Comparison of ENCODE assay signal across 8 cellular contexts in the genomic region with DNA sequence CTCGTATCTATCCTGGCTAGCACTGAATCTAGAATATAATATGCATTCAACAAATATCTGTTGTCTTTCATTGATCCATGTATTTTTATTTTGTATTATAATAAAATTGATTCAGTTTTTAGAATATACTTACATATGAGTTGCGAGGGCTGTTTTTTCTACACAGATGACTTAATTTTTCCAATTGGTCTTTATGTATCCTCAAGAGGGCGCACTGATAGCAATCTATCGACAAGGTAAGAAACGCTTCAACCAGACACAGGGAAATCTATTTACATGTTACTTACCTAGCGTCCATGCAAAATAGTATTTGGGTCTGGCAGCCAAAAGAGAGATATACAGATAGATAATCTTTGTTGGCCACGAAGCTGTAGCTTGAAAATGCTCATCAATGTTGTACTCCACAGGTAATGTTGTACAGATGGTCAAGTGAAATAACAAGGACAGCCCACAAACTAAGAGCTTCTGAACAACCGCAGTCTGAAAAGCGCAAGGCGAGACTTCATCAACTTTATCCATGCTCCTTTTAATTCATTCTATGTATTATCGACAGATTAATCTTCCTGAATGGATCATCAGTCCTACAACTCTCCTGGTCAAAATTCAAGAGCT. TPM values are rescaled to one million over a fixed set of nuclear protein-coding genes. Genes with fewer than 3 reads are reported as not detected.
A peak's percentile ranks its signal among the peaks of the same experiment; 100 is the strongest.
DNase-seq lines count a peak whose midpoint lies in the region; TF ChIP-seq lines count a peak whose summit lies in the region.

No MANE protein-coding gene starts in this region.

- H3K36me3 ChIP-seq in testis (ENCODE audit: low read depth, missing control alignments), result no peaks in the 10 kb centered on the region
- no peaks in the 10 kb centered on the region for H3K36me3 ChIP-seq in CD8-positive, alpha-beta memory T cell (ENCODE audit: insufficient read depth, low read length)

- H3K4me1 ChIP-seq in testis, result no peaks in the 10 kb centered on the region
- H3K4me1 ChIP-seq in CD8-positive, alpha-beta memory T cell (ENCODE audit: insufficient read depth, low read length), result no peaks in the 10 kb centered on the region

- H3K9me3 ChIP-seq in testis, result no peaks in the 10 kb centered on the region
- no peaks in the 10 kb centered on the region for H3K9me3 ChIP-seq in CD8-positive, alpha-beta memory T cell (ENCODE audit: low read length)

- POLR2A ChIA-PET in CD8-positive, alpha-beta memory T cell (lab: Charles Lee), result interaction anchor here (0.5 kb wide), 1 partner anchor 34 kb away, joined by 3 read pairs; no protein-coding TSS in a partner anchor

- no peak for TF ChIP-seq POLR2A in testis (IDR thresholded peaks at IDR 0.05)

- H3K4me3 Mint-ChIP-seq in nephron, result no peak overlapping the region
- no peak overlapping the region for H3K4me3 Mint-ChIP-seq in CD8-positive, alpha-beta memory T cell

- peaks cover 24% of the 10 kb centered on the region for H3K36me3 Mint-ChIP-seq in nephron (ENCODE audit: low read depth)
- H3K36me3 Mint-ChIP-seq in CD8-positive, alpha-beta memory T cell, result peaks cover 0 to 2% (median 0%) of the 10 kb centered on the region in 3 donors

- intact Hi-C loops in testis (cut with DNase I; ENCODE audit: low total_unique reads), result no loop called here

- TF ChIP-seq CTCF in HL-60 (IDR thresholded peaks at IDR 0.05; ENCODE audit: insufficient read depth, low read length) (peak; percentile 22), nephron (IDR thresholded peaks at IDR 0.05; ENCODE audit: unreplicated experiment in 3 of 3) (peak; percentile 54 to 72 (median 69)), testis (IDR thresholded peaks at IDR 0.05) (no peak)

- no peak overlapping the region for H3K27ac Mint-ChIP-seq in nephron
- no peak overlapping the region for H3K27ac Mint-ChIP-seq in CD8-positive, alpha-beta memory T cell

- no peaks in the 10 kb centered on the region for H3K4me1 Mint-ChIP-seq in nephron
- no peaks in the 10 kb centered on the region for H3K4me1 Mint-ChIP-seq in CD8-positive, alpha-beta memory T cell

- no peaks in the 10 kb centered on the region for H3K9me3 Mint-ChIP-seq in nephron
- H3K9me3 Mint-ChIP-seq in CD8-positive, alpha-beta memory T cell, result no peaks in the 10 kb centered on the region

- peaks cover 6% of the 10 kb centered on the region for H3K27me3 ChIP-seq in HL-60 (ENCODE audit: insufficient read depth, poor library complexity, severe bottlenecking)
- H3K27me3 ChIP-seq in testis, result no peaks in the 10 kb centered on the region
- no peaks in the 10 kb centered on the region for H3K27me3 ChIP-seq in CD8-positive, alpha-beta memory T cell (ENCODE audit: insufficient read depth, low read length, poor library complexity, severe bottlenecking)

- CTCF ChIA-PET in CD8-positive, alpha-beta memory T cell (lab: Charles Lee), result interaction anchor here (1.2 kb wide), 1 partner anchor 9 kb away, joined by 4 read pairs; no protein-coding TSS in a partner anchor

- DNase-seq in DMS 273 (lab: John Stamatoyannopoulos, UW; ENCODE audit: unreplicated experiment) (peak; percentile 73), HL-60 (ENCODE audit: low read depth in 1 of 2, low spot score in 1 of 2) (peak; percentile 16 to 24), NCI-H82 (lab: John Stamatoyannopoulos, UW) (peak; percentile 75), dermis microvascular lymphatic vessel endothelial cell (ENCODE audit: low read depth in 2 of 2) (peak; percentile 65 to 75), testis (no peak)
- no peak for DNase-seq in CD8-positive, alpha-beta memory T cell
- no peak for DNase-seq in activated CD4-positive, alpha-beta T cell treated with anti-CD3 and anti-CD28 coated beads, Interleukin-2, amount 50 U/mL, for 4 hours

- peaks cover 3% of the 10 kb centered on the region for H3K27me3 Mint-ChIP-seq in nephron (ENCODE audit: low read depth)
- peaks cover 0 to 5% of the 10 kb centered on the region in 2 donors for H3K27me3 Mint-ChIP-seq in CD8-positive, alpha-beta memory T cell

- WGBS in testis, 2 donors, result 69 to 76% methylated on average over 11 of the region's 11 CpGs

- H3K4me3 ChIP-seq in HL-60 (replicated peaks; ENCODE audit: insufficient read depth, low read length) (no peak overlapping the region), testis (no peak overlapping the region)
- H3K4me3 ChIP-seq in CD8-positive, alpha-beta memory T cell (ENCODE audit: low read length), result no peak overlapping the region

- H3K27ac ChIP-seq in HL-60 (replicated peaks) (no peak overlapping the region), testis (no peak overlapping the region)
- H3K27ac ChIP-seq in CD8-positive, alpha-beta memory T cell (ENCODE audit: low read depth, low read length), result no peak overlapping the region

RNA-seq across cellular contexts. Expression of gene KIDINS220, which starts 35.5 kb away (rescaled TPM):
- total RNA-seq in dermis microvascular lymphatic vessel endothelial cell (39.7 and 48.9 TPM in 2 replicates), testis (10 to 100 TPM; 68.6 to 75.7 TPM)
- 25.5 TPM for polyA plus RNA-seq in testis (ENCODE audit: insufficient read depth, low read depth, low replicate concordance)
- 10 to 100 TPM; 33.1 to 33.2 TPM for total RNA-seq in CD8-positive, alpha-beta memory T cell
- 25.6 TPM for polyA plus RNA-seq in CD8-positive, alpha-beta memory T cell

Comparison
In these comparisons a context has a peak if more than half of its experiments do, and no peak if none do; other contexts are left out.
1. DNase-seq: peak in DMS 273 (single experiment), HL-60 (2 of 2), NCI-H82 (single experiment) and dermis microvascular lymphatic vessel endothelial cell (2 of 2); none in testis (single experiment), CD8-positive, alpha-beta memory T cell (0 of 5) and activated CD4-positive, alpha-beta T cell treated with anti-CD3 and anti-CD28 coated beads, Interleukin-2, amount 50 U/mL, for 4 hours (0 of 2).
2. CTCF ChIP-seq: peak in HL-60 (single experiment) and nephron (3 of 3); none in testis (0 of 3).